12 cellular contexts compared by ENCODE assay signal in genomic region chr5:129120158-129120581, GRCh38. TPM values are rescaled to one million over a fixed set of nuclear protein-coding genes. Genes with fewer than 3 reads are reported as not detected.
DNase-seq lines count a peak whose midpoint lies in the region; ATAC-seq and TF ChIP-seq lines count a peak whose summit lies in the region.
"Had no signal": no experiment of that assay in that cellular context is flagged by ENCODE, and none has a peak within 500 bp of the region (broad histone marks: within the 10 kb centered on the region; RNA-seq: fewer than 3 reads in every experiment).

No MANE protein-coding gene starts in this region.

- H3K27me3 Mint-ChIP-seq in CD14-positive monocyte (ENCODE audit: low read depth in 3 of 3) = no peaks in the 10 kb centered on the region
- H3K27me3 Mint-ChIP-seq: dendritic cell treated with granulocyte-macrophage colony-stimulating factor and Interleukin-4, amounts not matched to agents 40 ng/mL and 50 ng/mL, for 4 days; naive thymus-derived CD8-positive, alpha-beta T cell had no signal

- no peaks in the 10 kb centered on the region for H3K36me3 Mint-ChIP-seq in stimulated activated effector memory CD8-positive, alpha-beta T cell treated with anti-CD3 and anti-CD28 coated beads, Interleukin-12 subunit alpha, Interleukin-12 subunit beta, amount 100 ng/mL, for 72 hours
- no peaks in the 10 kb centered on the region for H3K36me3 Mint-ChIP-seq in CD14-positive monocyte

- no peaks in the 10 kb centered on the region for H3K4me1 Mint-ChIP-seq in stimulated activated effector memory CD8-positive, alpha-beta T cell treated with anti-CD3 and anti-CD28 coated beads, Interleukin-12 subunit alpha, Interleukin-12 subunit beta, amount 100 ng/mL, for 72 hours
- no peaks in the 10 kb centered on the region for H3K4me1 Mint-ChIP-seq in CD14-positive monocyte

- H3K9me3 Mint-ChIP-seq in stimulated activated effector memory CD8-positive, alpha-beta T cell treated with anti-CD3 and anti-CD28 coated beads, Interleukin-12 subunit alpha, Interleukin-12 subunit beta, amount 100 ng/mL, for 72 hours = no peaks in the 10 kb centered on the region
- peaks cover 0 to 2% (median 0%) of the 10 kb centered on the region in 7 donors for H3K9me3 Mint-ChIP-seq in CD14-positive monocyte
- H3K9me3 Mint-ChIP-seq: dendritic cell treated with granulocyte-macrophage colony-stimulating factor and Interleukin-4, amounts not matched to agents 40 ng/mL and 50 ng/mL, for 4 days; naive thymus-derived CD8-positive, alpha-beta T cell had no signal

- intact Hi-C loops in CD14-positive monocyte (cut with micrococcal nuclease) = no loop called here

- no peak for TF ChIP-seq CTCF in CD14-positive monocyte (IDR thresholded peaks at IDR 0.05)

- ATAC-seq in GM19023 (IDR thresholded peaks at IDR 0.05; ENCODE audit: unreplicated experiment) = peak; percentile 74
- ATAC-seq in GM21619 (IDR thresholded peaks at IDR 0.05; ENCODE audit: unreplicated experiment) = peak; percentile 67
- peak; percentile 61 for ATAC-seq in HG03097 (IDR thresholded peaks at IDR 0.05; ENCODE audit: low FRiP score, unreplicated experiment)
- peak; percentile 75 for ATAC-seq in stimulated activated effector memory CD8-positive, alpha-beta T cell treated with anti-CD3 and anti-CD28 coated beads, Interleukin-12 subunit alpha, Interleukin-12 subunit beta, amount 100 ng/mL, for 72 hours
- ATAC-seq: naive thymus-derived CD8-positive, alpha-beta T cell had no signal

- H3K4me3 Mint-ChIP-seq in stimulated activated effector memory CD8-positive, alpha-beta T cell treated with anti-CD3 and anti-CD28 coated beads, Interleukin-12 subunit alpha, Interleukin-12 subunit beta, amount 100 ng/mL, for 72 hours = no peak overlapping the region
- H3K4me3 Mint-ChIP-seq in CD14-positive monocyte = no peak overlapping the region
- H3K4me3 Mint-ChIP-seq: dendritic cell treated with granulocyte-macrophage colony-stimulating factor and Interleukin-4, amounts not matched to agents 40 ng/mL and 50 ng/mL, for 4 days; naive thymus-derived CD8-positive, alpha-beta T cell had no signal

- no peak overlapping the region for H3K27ac Mint-ChIP-seq in stimulated activated effector memory CD8-positive, alpha-beta T cell treated with anti-CD3 and anti-CD28 coated beads, Interleukin-12 subunit alpha, Interleukin-12 subunit beta, amount 100 ng/mL, for 72 hours
- H3K27ac Mint-ChIP-seq in CD14-positive monocyte = no peak overlapping the region
- H3K27ac Mint-ChIP-seq: dendritic cell treated with granulocyte-macrophage colony-stimulating factor and Interleukin-4, amounts not matched to agents 40 ng/mL and 50 ng/mL, for 4 days had no signal

- DNase-seq in stimulated activated effector memory CD8-positive, alpha-beta T cell treated with anti-CD3 and anti-CD28 coated beads, Interleukin-12 subunit alpha, Interleukin-12 subunit beta, amount 100 ng/mL, for 72 hours (ENCODE audit: low spot score in 2 of 2) = no peak
- DNase-seq in NCI-H524 (lab: John Stamatoyannopoulos, UW) (no peak), HCEC 1CT (no peak), CD14-positive monocyte (ENCODE audit: low spot score) (no peak)
- DNase-seq: foreskin fibroblast; islet precursor cell; naive thymus-derived CD8-positive, alpha-beta T cell; NCI-H1694 had no signal

RNA-seq across cellular contexts. Expression of gene ISOC1, which starts 25.6 kb away (rescaled TPM):
- polyA plus RNA-seq in CD14-positive monocyte = 10 to 100 TPM; 16.6 to 19.4 TPM
